In genomic region chr21:15781986-15782385, GRCh38 we compare ENCODE assay signal across 22 cellular contexts.
"Had no signal": no experiment of that assay in that cellular context is flagged by ENCODE, and none has a peak within 500 bp of the region (broad histone marks: within the 10 kb centered on the region; RNA-seq: fewer than 3 reads in every experiment).

No MANE protein-coding gene starts in this region.

- H3K9me3 ChIP-seq: heart left ventricle, left ventricle myocardium inferior, lower lobe of right lung, sigmoid colon, stomach, thoracic aorta, transverse colon had no signal

- DNase-seq: cortex of kidney; dorsolateral prefrontal cortex; effector CD8-positive, alpha-beta T cell; hippocampal formation; left ventricle myocardium inferior; lower lobe of right lung; mesenchymal stem cell; naive thymus-derived CD4-positive, alpha-beta T cell; nephron progenitor cell; sigmoid colon; stimulated activated CD4-positive, alpha-beta T cell treated with anti-CD3 and anti-CD28 coated beads, Interleukin-12 subunit alpha, Interleukin-12 subunit beta, amount 100 ng/mL, for 4 hours; stimulated activated naive CD4-positive, alpha-beta T cell; stomach; substantia nigra; transverse colon had no signal

- H3K27ac Mint-ChIP-seq: naive thymus-derived CD4-positive, alpha-beta T cell; nephron progenitor cell had no signal

- H3K27me3 Mint-ChIP-seq: central memory CD8-positive, alpha-beta T cell; naive thymus-derived CD4-positive, alpha-beta T cell had no signal

- H3K4me1 Mint-ChIP-seq: nephron progenitor cell had no signal

- H3K27ac ChIP-seq: dorsolateral prefrontal cortex, heart left ventricle, left ventricle myocardium inferior, lower lobe of right lung, parathyroid adenoma, sigmoid colon, skin epidermis, stomach, thoracic aorta, transverse colon had no signal

- H3K27me3 ChIP-seq: dorsolateral prefrontal cortex, heart left ventricle, sigmoid colon, stomach, transverse colon had no signal

- H3K9me3 Mint-ChIP-seq: central memory CD8-positive, alpha-beta T cell had no signal

- ATAC-seq: naive thymus-derived CD4-positive, alpha-beta T cell had no signal

- H3K9ac ChIP-seq: parathyroid adenoma had no signal

- H3K4me3 ChIP-seq: dorsolateral prefrontal cortex, heart left ventricle, left ventricle myocardium inferior, lower lobe of right lung, sigmoid colon, skin epidermis, stomach, thoracic aorta, transverse colon had no signal

- FAIRE-seq: frontal cortex, urothelium cell line had no signal

- H2AFZ ChIP-seq: parathyroid adenoma had no signal

- H3K4me1 ChIP-seq: left ventricle myocardium inferior, parathyroid adenoma had no signal

- H3K4me3 Mint-ChIP-seq: central memory CD8-positive, alpha-beta T cell; nephron progenitor cell had no signal
